ENCODE assay signal across 8 cellular contexts in the genomic region with DNA sequence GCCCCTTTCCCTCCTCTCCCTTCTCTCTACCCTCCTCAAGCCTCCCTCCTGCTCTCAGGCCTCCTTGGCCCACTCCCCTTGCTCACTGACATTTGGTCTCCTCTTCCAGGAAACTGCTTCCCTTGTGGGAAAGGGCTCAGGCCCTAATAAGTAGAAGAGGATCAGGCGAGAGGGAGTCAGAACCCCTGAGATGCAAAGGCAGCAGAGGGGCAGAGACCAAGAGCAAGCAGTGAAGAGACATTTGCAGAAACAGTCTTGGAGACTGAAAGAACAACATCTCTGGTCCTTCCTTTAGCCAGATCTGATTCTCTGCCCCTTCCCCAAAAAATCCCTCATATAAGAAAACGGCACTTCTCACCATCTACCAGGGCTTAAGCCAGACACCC. TPM values are rescaled to one million over a fixed set of nuclear protein-coding genes. Genes with fewer than 3 reads are reported as not detected.
DNase-seq lines count a peak whose midpoint lies in the region; ATAC-seq and TF ChIP-seq lines count a peak whose summit lies in the region.

No MANE protein-coding gene starts in this region.

- in situ Hi-C loops in GM23248 (cut with MboI) = no loop called here

- H3K27ac ChIP-seq in GM23248 (peak overlapping the region; percentile 96), rectal smooth muscle tissue (ENCODE audit: low read depth, low read length) (peak overlapping the region; percentile 100)

- peaks cover 22% of the 10 kb centered on the region for H3K4me1 ChIP-seq in GM23248 (ENCODE audit: insufficient read depth)
- H3K4me1 ChIP-seq in rectal smooth muscle tissue (ENCODE audit: control insufficient read depth, insufficient read depth, low read length) = peaks cover 36% of the 10 kb centered on the region

- DNase-seq in GM23248 (peak; percentile 40), T-helper 17 cell (no peak), fibroblast of pulmonary artery (ENCODE audit: low read depth) (no peak), hepatic stellate cell (ENCODE audit: low spot score) (no peak), NCI-H1417 (lab: John Stamatoyannopoulos, UW) (no peak), COLO829 (ENCODE audit: low spot score) (no peak)

- no peaks in the 10 kb centered on the region for H4K20me1 ChIP-seq in GM23248 (ENCODE audit: insufficient read depth)

- ATAC-seq in T-helper 17 cell (no peak), HG02759 (IDR thresholded peaks at IDR 0.05; ENCODE audit: unreplicated experiment) (no peak)

- H3K36me3 ChIP-seq in GM23248 (ENCODE audit: low read depth) (peaks cover 11% of the 10 kb centered on the region; the same call in 1 of the 2 replicates), rectal smooth muscle tissue (ENCODE audit: control insufficient read depth, insufficient read depth, low read length) (peaks cover 22% of the 10 kb centered on the region)

- H3K27me3 Mint-ChIP-seq in T-helper 17 cell = no peaks in the 10 kb centered on the region

- TF ChIP-seq CTCF in fibroblast of pulmonary artery (IDR thresholded peaks at IDR 0.05; ENCODE audit: low read length, missing control alignments) = no peak

- H3K9me2 ChIP-seq in GM23248 (ENCODE audit: insufficient read depth) = no peaks in the 10 kb centered on the region

- peak overlapping the region; percentile 87 for H3K4me3 ChIP-seq in GM23248
- H3K4me3 ChIP-seq in fibroblast of pulmonary artery (replicated peaks; ENCODE audit: low read depth, low read length) = peak overlapping the region; percentile 81
- H3K4me3 ChIP-seq in rectal smooth muscle tissue (ENCODE audit: low read length) = peak overlapping the region; percentile 83

- H3K9ac ChIP-seq in GM23248 (peak overlapping the region; percentile 97), rectal smooth muscle tissue (ENCODE audit: low read length) (peak overlapping the region; percentile 99)

- peaks cover 22% of the 10 kb centered on the region for H3K36me3 Mint-ChIP-seq in T-helper 17 cell (ENCODE audit: low read depth)

- peak overlapping the region; percentile 94 for H3K4me3 Mint-ChIP-seq in T-helper 17 cell

- H3K4me1 Mint-ChIP-seq in T-helper 17 cell = peaks cover 60% of the 10 kb centered on the region

- H2AFZ ChIP-seq in GM23248 = no peak overlapping the region

- peak overlapping the region; percentile 99 for H3K27ac Mint-ChIP-seq in T-helper 17 cell

- WGBS in GM23248 (ENCODE audit: low coverage in 1 of 2, low lambda C conversion rate in 2 of 2, missing lambda C conversion rate in 2 of 2), 2 experiments = 36 to 37% methylated on average over 2 of the region's 2 CpGs

- H3K27me3 ChIP-seq in GM23248 (replicated peaks; ENCODE audit: insufficient read depth) (no peaks in the 10 kb centered on the region), rectal smooth muscle tissue (ENCODE audit: control insufficient read depth, insufficient read depth, low read length) (no peaks in the 10 kb centered on the region)

- H3K9me3 ChIP-seq in GM23248 (ENCODE audit: low read depth) (no peaks in the 10 kb centered on the region), T-helper 17 cell (ENCODE audit: control insufficient read depth, low read length, poor library complexity, severe bottlenecking) (no peaks in the 10 kb centered on the region)

- H3K79me2 ChIP-seq in GM23248 (ENCODE audit: insufficient read depth) = peaks cover 51% of the 10 kb centered on the region

- H3F3A ChIP-seq in GM23248 (ENCODE audit: insufficient read depth) = peaks cover 29% of the 10 kb centered on the region

- peak overlapping the region; percentile 94 for H3K4me2 ChIP-seq in GM23248 (ENCODE audit: unreplicated experiment)

RNA-seq across cellular contexts. Expression of a gene that starts 1.9 kb away (rescaled TPM):
- total RNA-seq in GM23248 (2014; rRNA removed; shearing (Covaris generic)) = 12.0 and 17.5 TPM in 2 replicates
- 12.2 and 13.5 TPM in 2 replicates for polyA plus RNA-seq in GM23248 (2016; fragmentation: Nextera tagmentation; extraction: Ambion mirVana)
- total RNA-seq in T-helper 17 cell = 100 to 1,000 TPM; 119 to 129 TPM

RNA-seq across cellular contexts. Expression of a gene that starts 4.0 kb away (rescaled TPM):
- 7.0 and 13.9 TPM in 2 replicates for total RNA-seq in GM23248 (2014; rRNA removed; shearing (Covaris generic))
- polyA plus RNA-seq in GM23248 (2016; fragmentation: Nextera tagmentation; extraction: Ambion mirVana) = 86.2 and 86.6 TPM in 2 replicates
- 1,000 to 10,000 TPM; 1,082 to 1,318 TPM for total RNA-seq in T-helper 17 cell

RNA-seq across cellular contexts. Expression of a gene that starts 19.4 kb away (rescaled TPM):
- 27.7 and 29.6 TPM in 2 replicates for total RNA-seq in GM23248 (2014; rRNA removed; shearing (Covaris generic))
- polyA plus RNA-seq in GM23248 (2016; fragmentation: Nextera tagmentation; extraction: Ambion mirVana) = 34.9 and 39.2 TPM in 2 replicates
- total RNA-seq in T-helper 17 cell = 10 to 100 TPM; 43.4 to 43.6 TPM

RNA-seq across cellular contexts. Expression of a gene that starts 19.7 kb away (rescaled TPM):
- total RNA-seq in GM23248 (2014; rRNA removed; shearing (Covaris generic)) = 45.3 and 51.2 TPM in 2 replicates
- polyA plus RNA-seq in GM23248 (2016; fragmentation: Nextera tagmentation; extraction: Ambion mirVana) = 44.2 and 44.5 TPM in 2 replicates
- total RNA-seq in T-helper 17 cell = 100 to 1,000 TPM; 113 to 127 TPM

RNA-seq across cellular contexts. Expression of a gene that starts 25.1 kb away (rescaled TPM):
- 91.2 and 136 TPM in 2 replicates for total RNA-seq in GM23248 (2014; rRNA removed; shearing (Covaris generic))
- 542 and 556 TPM in 2 replicates for polyA plus RNA-seq in GM23248 (2016; fragmentation: Nextera tagmentation; extraction: Ambion mirVana)
- total RNA-seq in T-helper 17 cell = 1,000 to 10,000 TPM; 3,790 to 3,904 TPM

Comparison
In these comparisons a context has a peak if more than half of its experiments do, and no peak if none do; other contexts are left out.
1. RNA of a gene that starts 4.0 kb away (total RNA-seq): 1,082 to 1,318 TPM in T-helper 17 cell; 7.0 to 13.9 TPM in GM23248; every median in the first group is over 10 times any median in the second.
2. Peak in every context shown above with its lines, with median percentiles within 50 percentile points of each other: H3K4me3 ChIP-seq.